In genomic region chr2:55048514-55048924, GRCh38 we compare ENCODE assay signal across 8 cellular contexts. TPM values are rescaled to one million over a fixed set of nuclear protein-coding genes. Genes with fewer than 3 reads are reported as not detected.
DNase-seq lines count a peak whose midpoint lies in the region; ATAC-seq and TF ChIP-seq lines count a peak whose summit lies in the region.

No MANE protein-coding gene starts in this region.

- H3K36me3 ChIP-seq in KMS-11 (ENCODE audit: insufficient read depth) (no peaks in the 10 kb centered on the region), gastroesophageal sphincter (no peaks in the 10 kb centered on the region), psoas muscle (ENCODE audit: insufficient read depth in 1 of 2, low read depth in 1 of 2) (no peaks in the 10 kb centered on the region)

- CTCF ChIA-PET in activated B cell treated with CpG ODN at 0.5 μM for 24 hours (lab: Charles Lee) = interaction anchor here (0.7 to 2.9 kb wide), 6 partner anchors 8 to 126 kb away, joined by 3 to 9 read pairs (median 4); no protein-coding TSS in a partner anchor

- H3K9me3 ChIP-seq in gastroesophageal sphincter = no peaks in the 10 kb centered on the region
- H3K9me3 ChIP-seq in psoas muscle = no peaks in the 10 kb centered on the region

- H3K4me1 ChIP-seq in KMS-11 (ENCODE audit: low read depth, poor library complexity, severe bottlenecking) (peaks cover 66% of the 10 kb centered on the region), gastroesophageal sphincter (peaks cover 0 to 65% (median 6%) of the 10 kb centered on the region in 3 donors), psoas muscle (peaks cover 21% of the 10 kb centered on the region)

- H3K27me3 ChIP-seq in KMS-11 (ENCODE audit: insufficient read depth, low read depth) (no peaks in the 10 kb centered on the region), gastroesophageal sphincter (no peaks in the 10 kb centered on the region), psoas muscle (ENCODE audit: insufficient read depth in 3 of 3, low read length in 2 of 3) (no peaks in the 10 kb centered on the region)

- no peak for ATAC-seq in activated B cell treated with CpG ODN at 0.5 μM for 24 hours (ENCODE audit: low read depth)
- no peak for ATAC-seq in gastroesophageal sphincter
- ATAC-seq in psoas muscle = no peak

- H3K4me3 ChIP-seq in KMS-11 (IDR thresholded peaks at IDR 0.05; ENCODE audit: insufficient read depth, low read depth, low read length) (peak overlapping the region; percentile 92), gastroesophageal sphincter (peak overlapping the region; percentile 79 to 92), psoas muscle (peak overlapping the region; percentile 83)

- H3K36me3 Mint-ChIP-seq in activated B cell treated with CpG ODN at 0.5 μM for 24 hours (ENCODE audit: low read depth) = peaks cover 12% of the 10 kb centered on the region

- TF ChIP-seq EP300 in gastroesophageal sphincter (IDR thresholded peaks at IDR 0.05) = no peak

- peaks cover 59% of the 10 kb centered on the region for H3K4me1 Mint-ChIP-seq in activated B cell treated with CpG ODN at 0.5 μM for 24 hours

- H4K20me1 ChIP-seq in KMS-11 (ENCODE audit: insufficient read depth) = peaks cover 37% of the 10 kb centered on the region

- peak overlapping the region; percentile 88 for H3K27ac Mint-ChIP-seq in activated B cell treated with CpG ODN at 0.5 μM for 24 hours

- TF ChIP-seq POLR2A in gastroesophageal sphincter (IDR thresholded peaks at IDR 0.05) = no peak

- H3K9ac ChIP-seq in KMS-11 = peak overlapping the region; percentile 89

- no peaks in the 10 kb centered on the region for H3K27me3 Mint-ChIP-seq in activated B cell treated with CpG ODN at 0.5 μM for 24 hours

- no peak for TF ChIP-seq CTCF in KMS-11 (conservative IDR thresholded peaks at IDR 0.05; ENCODE audit: low read depth, low read length)
- no peak for TF ChIP-seq CTCF in activated B cell treated with CpG ODN at 0.5 μM for 24 hours (IDR thresholded peaks at IDR 0.05)
- no peak for TF ChIP-seq CTCF in gastroesophageal sphincter (IDR thresholded peaks at IDR 0.05)
- TF ChIP-seq CTCF in psoas muscle (IDR thresholded peaks at IDR 0.05) = no peak

- DNase-seq in NCI-H2227 (lab: John Stamatoyannopoulos, UW; ENCODE audit: unreplicated experiment) (peak; percentile 56), NCI-H2227 treated with DMSO at 0.1 percent for 48 hours (lab: John Stamatoyannopoulos, UW) (no peak), activated B cell treated with CpG ODN at 0.5 μM for 24 hours (no peak), psoas muscle (no peak), NCI-H1092 treated with DMSO at 0.1 percent for 48 hours (lab: John Stamatoyannopoulos, UW) (no peak), T-helper 9 cell (no peak)

- H3K27ac ChIP-seq in KMS-11 (peak overlapping the region; percentile 84), gastroesophageal sphincter (peak overlapping the region; percentile 90 to 99 (median 98)), psoas muscle (peak overlapping the region; percentile 90)

- intact Hi-C loops in activated B cell treated with CpG ODN at 0.5 μM for 24 hours (cut with micrococcal nuclease) (loop anchor here (2.0 to 10.0 kb wide), 3 partner anchors 34 to 1276 kb away; no protein-coding TSS in a partner anchor), psoas muscle (cut with DNase I) (loop anchor here in 1 of 2 donors (5.0 kb wide), 1 partner anchor 64 kb away; no protein-coding TSS in a partner anchor)

- H3K4me2 ChIP-seq in KMS-11 = peak overlapping the region; percentile 92

- POLR2A ChIA-PET in activated B cell treated with CpG ODN at 0.5 μM for 24 hours (lab: Charles Lee) = interaction anchor here (1.1 to 4.1 kb wide), 5 partner anchors 9 to 184 kb away, joined by 4 to 45 read pairs (median 7); partner anchors contain the start of genes CLHC1 and RPS27A

- peak overlapping the region; percentile 96 for H3K4me3 Mint-ChIP-seq in activated B cell treated with CpG ODN at 0.5 μM for 24 hours

- 1% methylated on average over 10 to 11 of the region's 11 CpGs for WGBS in gastroesophageal sphincter (ENCODE audit: low coverage in 1 of 2), 2 donors
- 17 to 20% (median 18%) methylated on average over 11 of the region's 11 CpGs for WGBS in psoas muscle, 3 donors

- H3K9me3 Mint-ChIP-seq in activated B cell treated with CpG ODN at 0.5 μM for 24 hours = no peaks in the 10 kb centered on the region

- peaks cover 60% of the 10 kb centered on the region for H3K79me2 ChIP-seq in KMS-11 (ENCODE audit: insufficient read depth, low read depth)

- H2AFZ ChIP-seq in KMS-11 (ENCODE audit: low read depth) = peak overlapping the region; percentile 69; the same call in 1 of the 2 replicates

RNA-seq across cellular contexts. Expression of gene RTN4, which starts 1.7 kb away (rescaled TPM):
- total RNA-seq in activated B cell treated with CpG ODN at 0.5 μM for 24 hours = 60.5 and 60.6 TPM in 2 replicates
- total RNA-seq in gastroesophageal sphincter = 100 to 1,000 TPM; 216 to 304 (median 228) TPM
- 100 to 1,000 TPM; 235 to 394 (median 302) TPM for total RNA-seq in psoas muscle
- polyA plus RNA-seq in psoas muscle = 100 to 1,000 TPM; 168 to 542 (median 289) TPM
